ENCODE assay signal across 16 cellular contexts in the genomic region with DNA sequence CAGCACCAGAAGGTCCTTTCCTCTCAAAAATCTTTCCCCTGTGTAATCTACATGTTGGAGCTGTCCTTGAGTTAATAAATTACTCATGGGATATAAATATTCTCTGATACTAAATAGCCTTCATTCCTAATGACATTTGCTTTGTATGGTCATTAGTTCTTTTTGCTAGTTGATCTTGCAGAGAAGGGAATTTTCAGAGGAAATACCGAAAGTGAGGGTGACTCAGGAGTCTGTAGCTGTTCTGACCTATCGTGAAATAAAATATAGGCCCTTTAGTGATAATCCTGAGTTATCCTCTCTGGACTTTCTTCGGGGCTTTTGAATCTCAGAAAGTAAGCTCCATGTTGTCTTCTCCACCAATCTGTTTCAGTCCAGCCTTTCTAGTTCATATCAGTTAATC. TPM values are rescaled to one million over a fixed set of nuclear protein-coding genes. Genes with fewer than 3 reads are reported as not detected.
DNase-seq lines count a peak whose midpoint lies in the region; ATAC-seq, FAIRE-seq and TF ChIP-seq lines count a peak whose summit lies in the region.
"Had no signal": no experiment of that assay in that cellular context is flagged by ENCODE, and none has a peak within 500 bp of the region (broad histone marks: within the 10 kb centered on the region; RNA-seq: fewer than 3 reads in every experiment).

No MANE protein-coding gene starts in this region.

- H3K4me3 Mint-ChIP-seq in Calu3 (ENCODE audit: low read depth, unreplicated experiment) = peak overlapping the region; percentile 9
- H3K4me3 Mint-ChIP-seq: activated naive CD8-positive, alpha-beta T cell treated with anti-CD3 and anti-CD28 coated beads, Interleukin-2, amount 50 U/mL, for 24 hours; activated T-cell treated with anti-CD3 and anti-CD28 coated beads, Interleukin-2, amount 50 U/mL, for 72 hours; naive thymus-derived CD4-positive, alpha-beta T cell had no signal

- no peaks in the 10 kb centered on the region for H3K27me3 Mint-ChIP-seq in Calu3 (ENCODE audit: unreplicated experiment)
- H3K27me3 Mint-ChIP-seq: activated naive CD8-positive, alpha-beta T cell treated with anti-CD3 and anti-CD28 coated beads, Interleukin-2, amount 50 U/mL, for 24 hours; naive thymus-derived CD4-positive, alpha-beta T cell had no signal

- ATAC-seq in GM18502 (IDR thresholded peaks at IDR 0.05; ENCODE audit: poor library complexity, unreplicated experiment) = no peak
- no peak for ATAC-seq in HG03460 (IDR thresholded peaks at IDR 0.05; ENCODE audit: unreplicated experiment)
- no peak for ATAC-seq in GM18867 (IDR thresholded peaks at IDR 0.05; ENCODE audit: unreplicated experiment)
- ATAC-seq: activated naive CD8-positive, alpha-beta T cell treated with anti-CD3 and anti-CD28 coated beads, Interleukin-2, amount 50 U/mL, for 24 hours; activated T-cell treated with anti-CD3 and anti-CD28 coated beads, Interleukin-2, amount 50 U/mL, for 72 hours; naive thymus-derived CD4-positive, alpha-beta T cell had no signal

- no peaks in the 10 kb centered on the region for H3K4me1 Mint-ChIP-seq in Calu3 (ENCODE audit: low read depth, unreplicated experiment)

- H3K4me3 ChIP-seq in epithelial cell of esophagus (ENCODE audit: low read length) = no peak overlapping the region

- no peak for FAIRE-seq in RCC 7860 (lab: Jason Lieb, UNC)

- DNase-seq in Calu3 = no peak
- DNase-seq in RCC 7860 (ENCODE audit: low spot score) = peak; percentile 70
- peak; percentile 59 for DNase-seq in epithelial cell of esophagus (ENCODE audit: low read depth)
- peak; percentile 25 to 83 for DNase-seq in lung microvascular endothelial cell (ENCODE audit: low read depth in 2 of 2)
- DNase-seq in central memory CD4-positive, alpha-beta T cell = no peak
- DNase-seq: activated CD4-positive, alpha-beta T cell treated with anti-CD3 and anti-CD28 coated beads, Interleukin-2, amount 50 U/mL, for 4 hours; activated naive CD8-positive, alpha-beta T cell treated with anti-CD3 and anti-CD28 coated beads, Interleukin-2, amount 50 U/mL, for 24 hours; activated T-cell treated with anti-CD3 and anti-CD28 coated beads, Interleukin-2, amount 50 U/mL, for 72 hours; cortex of kidney; naive thymus-derived CD4-positive, alpha-beta T cell; NCI-H1694 treated with DMSO at 0.1 percent for 48 hours; NCI-H510A; retina had no signal

- TF ChIP-seq CTCF in Calu3 (IDR thresholded peaks at IDR 0.05; ENCODE audit: unreplicated experiment) (no peak), epithelial cell of esophagus (IDR thresholded peaks at IDR 0.05; ENCODE audit: insufficient read depth, low read depth, low read length, missing control alignments) (no peak)

- H3K27ac Mint-ChIP-seq in Calu3 (ENCODE audit: unreplicated experiment) = peak overlapping the region; percentile 56
- H3K27ac Mint-ChIP-seq: activated naive CD8-positive, alpha-beta T cell treated with anti-CD3 and anti-CD28 coated beads, Interleukin-2, amount 50 U/mL, for 24 hours; naive thymus-derived CD4-positive, alpha-beta T cell had no signal

- intact Hi-C loops in Calu3 (cut with micrococcal nuclease; ENCODE audit: unreplicated experiment) = no loop called here

- H3K36me3 Mint-ChIP-seq in Calu3 (ENCODE audit: insufficient read depth, unreplicated experiment) = peaks cover 21% of the 10 kb centered on the region

- H3K9me3 Mint-ChIP-seq in Calu3 (ENCODE audit: low read depth, unreplicated experiment) = peaks cover 2% of the 10 kb centered on the region
- H3K9me3 Mint-ChIP-seq: activated naive CD8-positive, alpha-beta T cell treated with anti-CD3 and anti-CD28 coated beads, Interleukin-2, amount 50 U/mL, for 24 hours; activated T-cell treated with anti-CD3 and anti-CD28 coated beads, Interleukin-2, amount 50 U/mL, for 72 hours; naive thymus-derived CD4-positive, alpha-beta T cell had no signal

- BruUV-seq in Calu3 (replicated peaks; lab: Mats Ljungman, UMichigan) = no TSS peak

- CTCF ChIA-PET in Calu3 (lab: Charles Lee) = interaction anchor here (0.9 to 1.2 kb wide), 2 partner anchors 20 to 171 kb away, joined by 3 read pairs; a partner anchor contains a TSS

RNA-seq across cellular contexts. Expression of a gene that starts 19.4 kb away (rescaled TPM):
- total RNA-seq in Calu3 (2022) (37.3 and 42.5 TPM in 2 replicates), lung microvascular endothelial cell (10.5 and 15.5 TPM in 2 replicates)

RNA-seq across cellular contexts. Expression of a gene that starts 37.4 kb away (rescaled TPM):
- total RNA-seq in Calu3 (2022) = 22.5 and 25.0 TPM in 2 replicates
- total RNA-seq in lung microvascular endothelial cell = 4.2 and 5.7 TPM in 2 replicates

Comparison
In these comparisons a context has a peak if more than half of its experiments do, and no peak if none do; other contexts are left out.
1. DNase-seq: peak in RCC 7860 (single experiment), epithelial cell of esophagus (single experiment) and lung microvascular endothelial cell (2 of 2); none in Calu3 (single experiment) and central memory CD4-positive, alpha-beta T cell (single experiment).